1 cellular context compared by ENCODE assay signal in the genomic region with DNA sequence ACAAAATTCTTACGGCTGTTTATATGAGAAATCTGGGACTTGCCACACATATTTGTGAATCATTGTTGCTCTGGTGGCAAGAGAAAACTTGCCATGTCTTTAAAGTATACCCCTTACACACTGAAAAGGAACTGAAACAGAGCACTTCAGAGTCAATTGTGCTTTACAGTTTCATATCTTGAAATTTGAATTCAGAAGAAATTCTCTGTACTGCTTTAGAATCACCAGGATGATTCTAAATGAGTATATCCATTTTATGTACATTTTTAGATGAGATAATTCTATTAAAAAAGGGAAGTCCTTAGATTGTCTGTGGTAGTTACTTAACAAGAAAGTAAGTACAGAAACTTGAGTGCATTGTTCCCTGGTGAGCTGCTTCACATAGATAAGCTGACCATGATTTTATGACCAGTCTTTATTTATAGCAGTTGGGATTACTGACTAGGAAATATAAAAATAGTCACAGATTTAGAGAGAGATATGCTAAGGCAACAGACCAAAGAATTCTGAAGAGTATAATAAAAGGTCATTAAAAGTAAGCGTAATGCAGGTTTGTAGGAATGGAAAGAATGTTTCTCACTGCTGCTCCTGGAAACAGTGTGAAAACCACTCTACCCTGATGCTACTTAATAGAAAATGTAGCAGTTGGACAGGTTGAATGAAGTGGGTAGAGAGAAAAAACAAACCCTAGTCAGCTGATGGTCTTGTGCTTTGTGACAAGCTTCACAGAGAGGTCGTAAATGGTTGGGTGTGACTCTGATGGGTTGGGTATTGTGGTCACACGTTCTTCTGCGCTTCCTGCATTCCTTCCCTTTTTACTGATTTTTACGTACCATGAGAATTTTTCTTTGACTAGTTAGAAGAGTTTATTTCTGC.
TF ChIP-seq lines count a peak whose summit lies in the region.

No MANE protein-coding gene starts in this region.

TF ChIP-seq in K562, 482 proteins besides CTCF, POLR2A, EP300 and RAD21 (continued from another document):
- TF ChIP-seq, protein P1, sequence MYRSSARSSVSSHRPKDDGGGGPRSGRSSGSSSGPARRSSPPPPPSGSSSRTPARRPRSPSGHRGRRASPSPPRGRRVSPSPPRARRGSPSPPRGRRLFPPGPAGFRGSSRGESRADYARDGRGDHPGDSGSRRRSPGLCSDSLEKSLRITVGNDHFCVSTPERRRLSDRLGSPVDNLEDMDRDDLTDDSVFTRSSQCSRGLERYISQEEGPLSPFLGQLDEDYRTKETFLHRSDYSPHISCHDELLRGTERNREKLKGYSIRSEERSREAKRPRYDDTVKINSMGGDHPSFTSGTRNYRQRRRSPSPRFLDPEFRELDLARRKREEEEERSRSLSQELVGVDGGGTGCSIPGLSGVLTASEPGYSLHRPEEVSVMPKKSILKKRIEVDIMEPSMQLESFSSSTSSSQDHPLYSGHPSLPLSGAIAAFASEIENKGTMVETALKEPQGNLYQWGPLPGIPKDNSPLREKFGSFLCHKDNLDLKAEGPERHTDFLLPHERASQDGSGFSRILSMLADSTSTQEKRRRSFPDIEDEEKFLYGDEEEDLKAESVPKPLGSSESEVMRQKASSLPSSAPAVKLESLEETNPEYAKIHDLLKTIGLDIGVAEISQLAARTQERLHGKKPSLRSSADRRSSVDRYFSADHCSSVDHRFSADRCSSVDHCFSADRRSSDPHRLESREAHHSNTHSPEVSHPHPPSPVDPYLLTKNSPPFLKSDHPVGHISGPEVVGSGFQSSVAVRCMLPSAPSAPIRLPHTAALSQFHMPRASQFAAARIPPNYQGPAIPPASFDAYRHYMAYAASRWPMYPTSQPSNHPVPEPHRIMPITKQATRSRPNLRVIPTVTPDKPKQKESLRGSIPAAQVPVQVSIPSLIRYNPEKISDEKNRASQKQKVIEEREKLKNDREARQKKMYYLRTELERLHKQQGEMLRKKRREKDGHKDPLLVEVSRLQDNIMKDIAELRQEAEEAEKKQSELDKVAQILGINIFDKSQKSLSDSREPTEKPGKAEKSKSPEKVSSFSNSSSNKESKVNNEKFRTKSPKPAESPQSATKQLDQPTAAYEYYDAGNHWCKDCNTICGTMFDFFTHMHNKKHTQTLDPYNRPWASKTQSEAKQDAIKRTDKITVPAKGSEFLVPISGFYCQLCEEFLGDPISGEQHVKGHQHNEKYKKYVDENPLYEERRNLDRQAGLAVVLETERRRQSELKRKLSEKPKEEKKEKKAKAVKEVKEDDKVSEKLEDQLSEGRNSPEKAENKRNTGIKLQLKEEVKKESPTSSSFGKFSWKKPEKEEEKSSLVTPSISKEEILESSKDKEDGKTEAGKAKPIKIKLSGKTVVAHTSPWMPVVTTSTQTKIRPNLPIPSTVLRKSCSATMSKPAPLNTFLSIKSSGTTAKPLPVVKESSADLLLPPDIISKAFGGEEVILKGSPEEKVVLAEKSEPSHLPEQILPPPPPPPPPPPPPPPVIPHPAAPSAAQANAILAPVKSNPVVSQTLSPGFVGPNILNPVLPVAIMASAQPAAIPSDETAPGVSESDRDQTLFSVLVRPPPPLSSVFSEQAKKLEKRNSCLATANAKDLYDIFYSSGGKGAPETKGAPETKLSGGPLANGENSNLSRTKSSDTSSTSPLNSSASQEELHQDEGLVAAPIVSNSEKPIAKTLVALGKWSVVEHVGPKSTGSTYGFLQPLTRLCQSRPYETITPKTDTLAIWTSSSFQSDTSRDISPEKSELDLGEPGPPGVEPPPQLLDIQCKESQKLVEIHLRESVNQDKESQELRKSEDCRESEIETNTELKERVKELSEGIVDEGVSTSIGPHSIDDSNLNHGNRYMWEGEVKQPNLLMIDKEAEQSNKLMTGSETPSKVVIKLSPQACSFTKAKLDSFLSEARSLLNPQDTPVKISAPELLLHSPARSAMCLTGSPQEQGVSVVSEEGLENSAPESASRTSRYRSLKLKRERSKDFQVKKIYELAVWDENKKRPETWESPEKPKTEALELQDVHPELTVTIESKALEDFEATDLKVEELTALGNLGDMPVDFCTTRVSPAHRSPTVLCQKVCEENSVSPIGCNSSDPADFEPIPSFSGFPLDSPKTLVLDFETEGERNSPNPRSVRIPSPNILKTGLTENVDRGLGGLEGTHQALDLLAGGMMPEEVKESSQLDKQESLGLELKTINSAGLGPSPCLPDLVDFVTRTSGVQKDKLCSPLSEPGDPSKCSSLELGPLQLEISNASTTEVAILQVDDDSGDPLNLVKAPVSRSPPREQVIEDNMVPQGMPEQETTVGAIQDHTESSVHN (IDR thresholded peaks at IDR 0.05; ENCODE audit: borderline replicate concordance in 1 of 2, low read depth in 1 of 2) = peak in 1 of 2 experiments; percentile 21; a peak in 1 of 4 replicates
- peak; percentile 54; the same call in 1 of the 2 replicates for TF ChIP-seq RNF2 (IDR thresholded peaks at IDR 0.05)
- peak; percentile 66 for TF ChIP-seq HDAC3 (IDR thresholded peaks at IDR 0.05; ENCODE audit: borderline replicate concordance, partially characterized antibody)
TF ChIP-seq in K562: peak in this region for 42.
